Comparison of ENCODE assay signal across 20 cellular contexts in genomic region chr1:15837931-15838330, GRCh38. TPM values are rescaled to one million over a fixed set of nuclear protein-coding genes. Genes with fewer than 3 reads are reported as not detected.
DNase-seq lines count a peak whose midpoint lies in the region; ATAC-seq and TF ChIP-seq lines count a peak whose summit lies in the region.
"Had no signal": no experiment of that assay in that cellular context is flagged by ENCODE, and none has a peak within 500 bp of the region (broad histone marks: within the 10 kb centered on the region; RNA-seq: fewer than 3 reads in every experiment).

No MANE protein-coding gene starts in this region.

- DNase-seq in activated CD4-positive, alpha-beta memory T cell treated with anti-CD3 and anti-CD28 coated beads, Interleukin-2, amount 10 ng/mL, durations not matched to agents 7 days and 5 days, result no peak
- no peak for DNase-seq in activated CD4-positive, alpha-beta memory T cell treated with anti-CD3 and anti-CD28 coated beads for 36 hours
- DNase-seq in hepatocyte (ENCODE audit: low spot score), result no peak
- no peak for DNase-seq in activated CD4-positive, alpha-beta T cell treated with anti-CD3 and anti-CD28 coated beads for 48 hours
- DNase-seq: activated CD4-positive, alpha-beta T cell treated with anti-CD3 and anti-CD28 coated beads for 36 hours; DMS53; esophagus squamous epithelium; Karpas-422; NCI-H1105; OCI-M1; T1000 had no signal

- no peaks in the 10 kb centered on the region for H3K36me3 ChIP-seq in OCI-LY1 (ENCODE audit: insufficient read depth, low read length)
- no peaks in the 10 kb centered on the region for H3K36me3 ChIP-seq in neutrophil
- H3K36me3 ChIP-seq in hepatocyte (replicated peaks; ENCODE audit: insufficient read depth, low read depth), result no peaks in the 10 kb centered on the region
- H3K36me3 ChIP-seq: BLaER1, esophagus squamous epithelium, tibial artery had no signal

- H3K9me3 ChIP-seq in OCI-LY1 (ENCODE audit: low read length) (no peaks in the 10 kb centered on the region), neutrophil (no peaks in the 10 kb centered on the region), hepatocyte (ENCODE audit: low read depth) (no peaks in the 10 kb centered on the region)
- H3K9me3 ChIP-seq: BLaER1, esophagus squamous epithelium, tibial artery had no signal

- peak overlapping the region; percentile 93 for H3K4me2 ChIP-seq in OCI-LY1 (ENCODE audit: low read length)
- H3K4me2 ChIP-seq in hepatocyte, result no peak overlapping the region

- no peak for ATAC-seq in GM18520 (IDR thresholded peaks at IDR 0.05; ENCODE audit: unreplicated experiment)
- ATAC-seq: activated CD4-positive, alpha-beta T cell treated with anti-CD3 and anti-CD28 coated beads for 36 hours; left ventricle myocardium superior had no signal

- H3K27ac ChIP-seq in OCI-LY1 (ENCODE audit: low read depth, low read length, poor library complexity, severe bottlenecking) (peak overlapping the region; percentile 98), neutrophil (peak overlapping the region; percentile 100), hepatocyte (no peak overlapping the region)
- H3K27ac ChIP-seq: BLaER1 had no signal

- H4K20me1 ChIP-seq in OCI-LY1 (ENCODE audit: insufficient read depth, low read length), result no peaks in the 10 kb centered on the region
- no peaks in the 10 kb centered on the region for H4K20me1 ChIP-seq in hepatocyte (ENCODE audit: insufficient read depth, poor library complexity, severe bottlenecking)
- H4K20me1 ChIP-seq: BLaER1 had no signal

- H3K9me2 ChIP-seq in OCI-LY1 (ENCODE audit: low read depth, low read length), result no peaks in the 10 kb centered on the region
- no peaks in the 10 kb centered on the region for H3K9me2 ChIP-seq in hepatocyte (replicated peaks; ENCODE audit: insufficient read depth)

- no peak overlapping the region for H3K4me3 ChIP-seq in OCI-LY1 (ENCODE audit: low read depth, low read length, poor library complexity, severe bottlenecking)
- peak overlapping the region; percentile 93 to 99 for H3K4me3 ChIP-seq in neutrophil (ENCODE audit: low read depth in 1 of 2, low read length in 1 of 2)
- no peak overlapping the region for H3K4me3 ChIP-seq in hepatocyte
- H3K4me3 ChIP-seq: BLaER1 had no signal

- no peaks in the 10 kb centered on the region for H3K9me3 Mint-ChIP-seq in activated CD4-positive, alpha-beta memory T cell treated with anti-CD3 and anti-CD28 coated beads, Interleukin-2, amount 10 ng/mL, durations not matched to agents 7 days and 5 days
- H3K9me3 Mint-ChIP-seq in activated CD4-positive, alpha-beta memory T cell treated with anti-CD3 and anti-CD28 coated beads for 36 hours, result no peaks in the 10 kb centered on the region
- H3K9me3 Mint-ChIP-seq in dendritic cell treated with granulocyte-macrophage colony-stimulating factor and Interleukin-4, amounts not matched to agents 40 ng/mL and 50 ng/mL, for 4 days, result no peaks in the 10 kb centered on the region
- H3K9me3 Mint-ChIP-seq: activated T-cell treated with anti-CD3 and anti-CD28 coated beads, Interleukin-2, amount 50 U/mL, for 24 hours had no signal

- CTCF ChIA-PET in activated CD4-positive, alpha-beta memory T cell treated with anti-CD3 and anti-CD28 coated beads, Interleukin-2, amount 10 ng/mL, durations not matched to agents 7 days and 5 days (lab: Charles Lee), result interaction anchor here (3.2 kb wide), 1 partner anchor 9 kb away, joined by 19 read pairs; the partner anchor contains the start of gene SPEN
- CTCF ChIA-PET in activated CD4-positive, alpha-beta memory T cell treated with anti-CD3 and anti-CD28 coated beads for 36 hours (lab: Charles Lee), result interaction anchor here (3.6 kb wide), 1 partner anchor 10 kb away, joined by 17 read pairs; the partner anchor contains the start of gene SPEN

- H3K27me3 Mint-ChIP-seq in activated CD4-positive, alpha-beta memory T cell treated with anti-CD3 and anti-CD28 coated beads, Interleukin-2, amount 10 ng/mL, durations not matched to agents 7 days and 5 days, result no peaks in the 10 kb centered on the region
- no peaks in the 10 kb centered on the region for H3K27me3 Mint-ChIP-seq in activated CD4-positive, alpha-beta memory T cell treated with anti-CD3 and anti-CD28 coated beads for 36 hours
- no peaks in the 10 kb centered on the region for H3K27me3 Mint-ChIP-seq in dendritic cell treated with granulocyte-macrophage colony-stimulating factor and Interleukin-4, amounts not matched to agents 40 ng/mL and 50 ng/mL, for 4 days
- H3K27me3 Mint-ChIP-seq: activated CD4-positive, alpha-beta T cell treated with anti-CD3 and anti-CD28 coated beads for 36 hours; activated T-cell treated with anti-CD3 and anti-CD28 coated beads, Interleukin-2, amount 50 U/mL, for 24 hours; progenitor cell of endocrine pancreas had no signal

- H3K4me1 ChIP-seq in OCI-LY1 (ENCODE audit: insufficient read depth, low read length, severe bottlenecking) (peaks cover 40% of the 10 kb centered on the region), neutrophil (ENCODE audit: control insufficient read depth in 1 of 2, insufficient read depth in 1 of 2, low read depth in 1 of 2, low read length in 1 of 2) (peaks cover 27 to 37% of the 10 kb centered on the region in 2 experiments), hepatocyte (ENCODE audit: insufficient read depth) (peaks cover 3% of the 10 kb centered on the region)

- H3K79me2 ChIP-seq in OCI-LY1 (ENCODE audit: insufficient read depth, low read length) (no peaks in the 10 kb centered on the region; the same call in 1 of the 2 replicates), hepatocyte (peaks cover 14% of the 10 kb centered on the region)

- H3K4me1 Mint-ChIP-seq in activated CD4-positive, alpha-beta memory T cell treated with anti-CD3 and anti-CD28 coated beads, Interleukin-2, amount 10 ng/mL, durations not matched to agents 7 days and 5 days, result peaks cover 22% of the 10 kb centered on the region
- H3K4me1 Mint-ChIP-seq in activated CD4-positive, alpha-beta memory T cell treated with anti-CD3 and anti-CD28 coated beads for 36 hours (ENCODE audit: low read depth), result peaks cover 11% of the 10 kb centered on the region
- peaks cover 17% of the 10 kb centered on the region for H3K4me1 Mint-ChIP-seq in dendritic cell treated with granulocyte-macrophage colony-stimulating factor and Interleukin-4, amounts not matched to agents 40 ng/mL and 50 ng/mL, for 4 days (ENCODE audit: low read depth)

- no peak overlapping the region for H2AFZ ChIP-seq in OCI-LY1 (ENCODE audit: low read length)
- no peak overlapping the region for H2AFZ ChIP-seq in hepatocyte

- H3K4me3 Mint-ChIP-seq in activated CD4-positive, alpha-beta memory T cell treated with anti-CD3 and anti-CD28 coated beads, Interleukin-2, amount 10 ng/mL, durations not matched to agents 7 days and 5 days, result peak overlapping the region; percentile 43
- no peak overlapping the region for H3K4me3 Mint-ChIP-seq in activated CD4-positive, alpha-beta memory T cell treated with anti-CD3 and anti-CD28 coated beads for 36 hours
- peak overlapping the region; percentile 85 for H3K4me3 Mint-ChIP-seq in dendritic cell treated with granulocyte-macrophage colony-stimulating factor and Interleukin-4, amounts not matched to agents 40 ng/mL and 50 ng/mL, for 4 days

- POLR2A ChIA-PET in activated CD4-positive, alpha-beta memory T cell treated with anti-CD3 and anti-CD28 coated beads, Interleukin-2, amount 10 ng/mL, durations not matched to agents 7 days and 5 days (lab: Charles Lee), result interaction anchor here (1.2 to 4.7 kb wide), 3 partner anchors 10 to 314 kb away, joined by 3 to 158 read pairs (median 4); partner anchors contain the start of genes CASP9, SPEN and ZBTB17
- POLR2A ChIA-PET in activated CD4-positive, alpha-beta memory T cell treated with anti-CD3 and anti-CD28 coated beads for 36 hours (lab: Charles Lee), result interaction anchor here (3.4 kb wide), 1 partner anchor 10 kb away, joined by 68 read pairs; the partner anchor contains the start of gene SPEN

- intact Hi-C loops in activated CD4-positive, alpha-beta memory T cell treated with anti-CD3 and anti-CD28 coated beads for 36 hours (cut with micrococcal nuclease), result no loop called here
- intact Hi-C loops in dendritic cell treated with granulocyte-macrophage colony-stimulating factor and Interleukin-4, amounts not matched to agents 40 ng/mL and 50 ng/mL, for 4 days (cut with micrococcal nuclease), result loop anchor here (1.0 to 5.0 kb wide), 2 partner anchors 9 to 49 kb away; partner anchors contain the start of gene SPEN

- H3K27me3 ChIP-seq in OCI-LY1 (ENCODE audit: insufficient read depth, low read length) (no peaks in the 10 kb centered on the region), neutrophil (no peaks in the 10 kb centered on the region), hepatocyte (no peaks in the 10 kb centered on the region)
- H3K27me3 ChIP-seq: BLaER1, esophagus squamous epithelium, tibial artery had no signal

- TF ChIP-seq CTCF in OCI-LY1 (IDR thresholded peaks at IDR 0.05; ENCODE audit: low read length) (no peak), neutrophil (IDR thresholded peaks at IDR 0.05) (no peak), hepatocyte (IDR thresholded peaks at IDR 0.05; ENCODE audit: poor library complexity) (no peak)

- H3F3A ChIP-seq in OCI-LY1 (ENCODE audit: insufficient read depth, low read length), result peaks cover 14% of the 10 kb centered on the region

- H3K36me3 Mint-ChIP-seq in activated CD4-positive, alpha-beta memory T cell treated with anti-CD3 and anti-CD28 coated beads, Interleukin-2, amount 10 ng/mL, durations not matched to agents 7 days and 5 days (ENCODE audit: low read depth), result peaks cover 6% of the 10 kb centered on the region
- H3K36me3 Mint-ChIP-seq in activated CD4-positive, alpha-beta memory T cell treated with anti-CD3 and anti-CD28 coated beads for 36 hours, result no peaks in the 10 kb centered on the region
- H3K36me3 Mint-ChIP-seq in dendritic cell treated with granulocyte-macrophage colony-stimulating factor and Interleukin-4, amounts not matched to agents 40 ng/mL and 50 ng/mL, for 4 days (ENCODE audit: low read depth), result peaks cover 5% of the 10 kb centered on the region

- peak overlapping the region; percentile 94 for H3K27ac Mint-ChIP-seq in activated CD4-positive, alpha-beta memory T cell treated with anti-CD3 and anti-CD28 coated beads, Interleukin-2, amount 10 ng/mL, durations not matched to agents 7 days and 5 days
- no peak overlapping the region for H3K27ac Mint-ChIP-seq in activated CD4-positive, alpha-beta memory T cell treated with anti-CD3 and anti-CD28 coated beads for 36 hours
- H3K27ac Mint-ChIP-seq in dendritic cell treated with granulocyte-macrophage colony-stimulating factor and Interleukin-4, amounts not matched to agents 40 ng/mL and 50 ng/mL, for 4 days, result peak overlapping the region; percentile 98
- H3K27ac Mint-ChIP-seq: progenitor cell of endocrine pancreas had no signal

- WGBS in hepatocyte (ENCODE audit: low lambda C conversion rate, missing lambda C conversion rate), result 95% methylated on average over 7 of the region's 7 CpGs

- H3K9ac ChIP-seq in OCI-LY1 (ENCODE audit: low read length), result peak overlapping the region; percentile 84
- H3K9ac ChIP-seq: BLaER1 had no signal

RNA-seq across cellular contexts. Expression of gene SPEN, which starts 9.6 kb away (rescaled TPM):
- 10 to 100 TPM; 52.1 to 52.5 TPM for total RNA-seq in activated CD4-positive, alpha-beta memory T cell treated with anti-CD3 and anti-CD28 coated beads, Interleukin-2, amount 10 ng/mL, durations not matched to agents 7 days and 5 days
- 10 to 100 TPM; 37.0 to 41.9 TPM for total RNA-seq in activated CD4-positive, alpha-beta memory T cell treated with anti-CD3 and anti-CD28 coated beads for 36 hours
- total RNA-seq in hepatocyte, result 23.7 and 25.9 TPM in 2 replicates
- polyA plus RNA-seq in hepatocyte, result 22.7 and 24.3 TPM in 2 replicates

RNA-seq across cellular contexts. Expression of gene UQCRHL, which starts 30.5 kb away (rescaled TPM):
- total RNA-seq in activated CD4-positive, alpha-beta memory T cell treated with anti-CD3 and anti-CD28 coated beads, Interleukin-2, amount 10 ng/mL, durations not matched to agents 7 days and 5 days, result 1 to 10 TPM; 1.5 to 1.6 TPM
- 1 to 10 TPM; 2.0 to 2.5 TPM for total RNA-seq in activated CD4-positive, alpha-beta memory T cell treated with anti-CD3 and anti-CD28 coated beads for 36 hours
- total RNA-seq in hepatocyte, result 2.0 and 2.6 TPM in 2 replicates
- polyA plus RNA-seq in hepatocyte, result 1.0 and 1.8 TPM in 2 replicates

Comparison
In these comparisons a context has a peak if more than half of its experiments do, and no peak if none do; other contexts are left out.
1. H3K4me3 ChIP-seq: peak in neutrophil (2 of 2); none in OCI-LY1 (single experiment) and hepatocyte (single experiment).